ENCODE assay signal across 17 cellular contexts in the genomic region with DNA sequence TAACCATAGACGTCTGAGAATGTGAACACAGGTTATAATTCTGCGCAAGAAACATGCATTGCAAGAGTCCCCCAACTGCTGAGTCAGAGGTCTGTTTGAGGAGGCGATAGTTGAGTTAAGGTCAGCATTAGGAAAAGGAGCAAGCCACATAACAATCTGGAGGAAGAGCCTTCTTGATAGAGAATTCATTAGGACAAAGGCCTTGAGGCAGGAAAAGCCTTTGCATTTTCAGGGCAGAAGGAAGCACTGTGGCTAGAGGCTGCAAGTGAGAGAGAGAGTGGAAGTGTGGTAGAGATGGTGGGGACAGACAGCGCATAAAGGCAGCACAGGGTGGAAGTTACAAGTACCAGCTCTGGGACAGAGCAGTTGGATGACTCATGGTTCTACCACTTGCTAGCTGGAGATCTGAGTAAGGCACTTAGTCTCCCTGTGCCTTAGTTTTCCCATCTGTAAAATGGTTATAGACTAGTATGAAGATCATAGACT.
DNase-seq lines count a peak whose midpoint lies in the region; ATAC-seq and TF ChIP-seq lines count a peak whose summit lies in the region.
"Had no signal": no experiment of that assay in that cellular context is flagged by ENCODE, and none has a peak within 500 bp of the region (broad histone marks: within the 10 kb centered on the region; RNA-seq: fewer than 3 reads in every experiment).

No MANE protein-coding gene starts in this region.

- H3K4me3 ChIP-seq in AG10803 (ENCODE audit: low read length) (no peak overlapping the region), NB4 (ENCODE audit: low read depth, low read length) (no peak overlapping the region), mucosa of descending colon (no peak overlapping the region)
- H3K4me3 ChIP-seq: suprapubic skin had no signal

- H3K27me3 Mint-ChIP-seq in chondrocyte (ENCODE audit: low read depth): no peaks in the 10 kb centered on the region

- H3K9me3 Mint-ChIP-seq in chondrocyte (ENCODE audit: low read depth): no peaks in the 10 kb centered on the region
- H3K9me3 Mint-ChIP-seq: T-helper 1 cell treated with Interleukin-12 subunit alpha and Interleukin-12 subunit beta and Interleukin-4 antibody, amounts not matched to agents 30 μg/mL and 1 μg/mL, for 36 hours had no signal

- peaks cover 1% of the 10 kb centered on the region for H3K36me3 Mint-ChIP-seq in chondrocyte (ENCODE audit: low read depth)
- H3K36me3 Mint-ChIP-seq: activated naive CD8-positive, alpha-beta T cell had no signal

- in situ Hi-C loops in ACHN (cut with HindIII; ENCODE audit: low pct_ligation_motif_present, low pct_unique_long_range_greater_than_20kb, low sequenced_read_pairs): no loop called here

- no peaks in the 10 kb centered on the region for H3K9me3 ChIP-seq in mucosa of descending colon
- H3K9me3 ChIP-seq: suprapubic skin had no signal

- DNase-seq in AG10803 (ENCODE audit: low read depth) (peak; percentile 30), NB4 (ENCODE audit: low read depth) (peak; percentile 76), chondrocyte (ENCODE audit: low spot score) (no peak), mucosa of descending colon (no peak), NCI-H2107 treated with DMSO at 0.1 percent for 48 hours (lab: John Stamatoyannopoulos, UW; ENCODE audit: unreplicated experiment) (no peak), ACHN (no peak)
- DNase-seq in stimulated activated CD4-positive, alpha-beta T cell treated with anti-CD3 and anti-CD28 coated beads, Interleukin-4, amount 100 ng/mL, for 1 hour: no peak
- no peak for DNase-seq in activated CD8-positive, alpha-beta memory T cell treated with anti-CD3 and anti-CD28 coated beads for 24 hours
- DNase-seq: activated CD4-positive, alpha-beta T cell treated with anti-CD3 and anti-CD28 coated beads for 36 hours; central memory CD4-positive, alpha-beta T cell; kidney; NCI-H1694 treated with DMSO at 0.1 percent for 48 hours; NCI-H510A had no signal

- peaks cover 67% of the 10 kb centered on the region for H3K4me1 Mint-ChIP-seq in chondrocyte (ENCODE audit: low read depth)
- H3K4me1 Mint-ChIP-seq: activated CD4-positive, alpha-beta T cell treated with anti-CD3 and anti-CD28 coated beads for 36 hours had no signal

- H3K4me1 ChIP-seq in mucosa of descending colon (ENCODE audit: low read depth): no peaks in the 10 kb centered on the region

- peak overlapping the region; percentile 72 for H3K27ac Mint-ChIP-seq in chondrocyte (ENCODE audit: unreplicated experiment)
- H3K27ac Mint-ChIP-seq: activated CD4-positive, alpha-beta T cell treated with anti-CD3 and anti-CD28 coated beads for 36 hours; activated naive CD8-positive, alpha-beta T cell; progenitor cell of endocrine pancreas; T-helper 1 cell treated with Interleukin-12 subunit alpha and Interleukin-12 subunit beta and Interleukin-4 antibody, amounts not matched to agents 30 μg/mL and 1 μg/mL, for 36 hours had no signal

- no peak for TF ChIP-seq CTCF in AG10803 (conservative IDR thresholded peaks at IDR 0.05; ENCODE audit: low read length)
- no peak for TF ChIP-seq CTCF in NB4 (IDR thresholded peaks at IDR 0.05; ENCODE audit: low read depth, low read length)
- TF ChIP-seq CTCF in chondrocyte (IDR thresholded peaks at IDR 0.05): no peak
- TF ChIP-seq CTCF in mucosa of descending colon (IDR thresholded peaks at IDR 0.05): no peak

- intact Hi-C loops in mucosa of descending colon (cut with DNase I, micrococcal nuclease): no loop called here

- H3K4me3 Mint-ChIP-seq in chondrocyte (ENCODE audit: unreplicated experiment): no peak overlapping the region
- H3K4me3 Mint-ChIP-seq: activated CD4-positive, alpha-beta T cell treated with anti-CD3 and anti-CD28 coated beads for 36 hours; activated naive CD8-positive, alpha-beta T cell; T-helper 1 cell treated with Interleukin-12 subunit alpha and Interleukin-12 subunit beta and Interleukin-4 antibody, amounts not matched to agents 30 μg/mL and 1 μg/mL, for 36 hours had no signal

- no peaks in the 10 kb centered on the region for H3K36me3 ChIP-seq in mucosa of descending colon (ENCODE audit: low read depth)
- H3K36me3 ChIP-seq: suprapubic skin had no signal

- no peak for TF ChIP-seq POLR2A in NB4 (IDR thresholded peaks at IDR 0.05; ENCODE audit: extremely low read depth, insufficient read length)

- ATAC-seq in mucosa of descending colon: peak; percentile 11
- ATAC-seq: activated CD4-positive, alpha-beta T cell treated with anti-CD3 and anti-CD28 coated beads for 36 hours had no signal

Comparison
In these comparisons a context has a peak if more than half of its experiments do, and no peak if none do; other contexts are left out.
1. DNase-seq: peak in AG10803 (single experiment) and NB4 (single experiment); none in chondrocyte (single experiment), mucosa of descending colon (0 of 3), stimulated activated CD4-positive, alpha-beta T cell treated with anti-CD3 and anti-CD28 coated beads, Interleukin-4, amount 100 ng/mL, for 1 hour (single experiment), NCI-H2107 treated with DMSO at 0.1 percent for 48 hours (single experiment), ACHN (single experiment) and activated CD8-positive, alpha-beta memory T cell treated with anti-CD3 and anti-CD28 coated beads for 24 hours (single experiment).